ENCODE assay signal across 7 cellular contexts in the genomic region with DNA sequence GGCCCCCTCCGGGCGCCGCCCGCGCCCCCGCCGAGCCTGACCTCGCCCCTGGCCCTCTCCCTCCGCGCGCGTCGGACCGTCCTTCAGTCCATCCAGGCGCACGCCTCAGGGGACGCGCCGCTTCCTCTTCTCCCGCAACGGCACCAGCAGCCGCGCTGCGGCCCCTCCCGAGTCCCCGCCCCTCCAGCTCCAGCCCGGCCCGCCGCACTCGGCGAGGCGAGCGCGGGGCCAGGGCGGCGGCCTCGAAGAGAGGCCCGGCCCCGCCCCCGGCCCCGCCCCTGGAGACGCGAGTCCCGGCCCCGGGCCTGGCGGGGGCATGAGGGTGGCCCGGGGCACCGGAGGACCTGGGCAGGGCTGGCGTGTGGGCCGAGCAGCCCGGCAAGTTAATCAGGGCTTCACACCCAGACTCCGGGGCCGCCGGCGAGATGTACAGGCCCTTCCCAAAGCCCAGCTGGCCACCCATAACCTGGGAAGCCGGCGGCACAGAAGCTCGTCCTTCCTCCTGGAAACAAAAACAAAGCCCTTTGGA. TPM values are rescaled to one million over a fixed set of nuclear protein-coding genes. Genes with fewer than 3 reads are reported as not detected.
DNase-seq lines count a peak whose midpoint lies in the region; ATAC-seq and TF ChIP-seq lines count a peak whose summit lies in the region.

A gene (minus strand): TSS at position 157 of the 529 bp plus-strand sequence. CDS start 1,407 bp downstream, outside the sequence.

- H3K4me3 Mint-ChIP-seq in activated naive CD8-positive, alpha-beta T cell, result peak within 1 kb of the TSS; percentile 86

- in situ Hi-C loops in SK-MEL-5 (cut with HindIII; ENCODE audit: low pct_unique_long_range_greater_than_20kb, low sequenced_read_pairs), result no loop called here

- DNase-seq in HuH-7.5 (ENCODE audit: low spot score) (peak; percentile 75), SK-MEL-5 (ENCODE audit: low read depth, low spot score) (peak; percentile 78), left cardiac atrium (peak; percentile 83), psoas muscle (peak; percentile 76 to 79)

- H3K27me3 ChIP-seq in psoas muscle (ENCODE audit: insufficient read depth in 3 of 3, low read length in 2 of 3), result peaks cover 0 to 71% (median 16%) of the 10 kb centered on the region in 3 donors

- no peak within 1 kb of the TSS for H3K27ac ChIP-seq in psoas muscle

- H3K27ac Mint-ChIP-seq in activated naive CD8-positive, alpha-beta T cell, result no peak within 1 kb of the TSS

- TF ChIP-seq CTCF in psoas muscle (IDR thresholded peaks at IDR 0.05), result no peak

- H3K27me3 Mint-ChIP-seq in activated naive CD8-positive, alpha-beta T cell, result peaks cover 47% of the 10 kb centered on the region

- peaks cover 16% of the 10 kb centered on the region for H3K4me1 Mint-ChIP-seq in activated naive CD8-positive, alpha-beta T cell (ENCODE audit: low read depth)

- peaks cover 8% of the 10 kb centered on the region for H3K4me1 ChIP-seq in psoas muscle

- H3K4me3 ChIP-seq in psoas muscle, result peak within 1 kb of the TSS; percentile 71

- H3K9me3 Mint-ChIP-seq in activated naive CD8-positive, alpha-beta T cell (ENCODE audit: low read depth), result no peaks in the 10 kb centered on the region

- no peaks in the 10 kb centered on the region for H3K36me3 ChIP-seq in psoas muscle (ENCODE audit: insufficient read depth in 1 of 2, low read depth in 1 of 2)

- H3K36me3 Mint-ChIP-seq in activated naive CD8-positive, alpha-beta T cell, result no peaks in the 10 kb centered on the region

- H3K9me3 ChIP-seq in psoas muscle, result no peaks in the 10 kb centered on the region

- no peak for TF ChIP-seq POLR2A in GM18505 (IDR thresholded peaks at IDR 0.05; ENCODE audit: borderline replicate concordance, extremely low read depth, insufficient read depth, insufficient read length)

- peak; percentile 60 for ATAC-seq in GM18505 (IDR thresholded peaks at IDR 0.05; ENCODE audit: unreplicated experiment)
- ATAC-seq in left cardiac atrium, result peak; percentile 89 to 94
- peak; percentile 43 to 77 (median 70) for ATAC-seq in psoas muscle
- no peak for ATAC-seq in GM19395 (IDR thresholded peaks at IDR 0.05; ENCODE audit: unreplicated experiment)

- WGBS in psoas muscle, 3 donors, result 1 to 2% (median 2%) methylated on average over 17 to 57 of the region's 58 CpGs

- intact Hi-C loops in left cardiac atrium (cut with DNase I), result loop anchor here in 1 of 2 donors (5.0 kb wide), 1 partner anchor 40 kb away; no protein-coding TSS in a partner anchor
- intact Hi-C loops in psoas muscle (cut with DNase I), result no loop called here

RNA-seq across cellular contexts. Expression of the gene that starts here (rescaled TPM):
- total RNA-seq in SK-MEL-5 (2014; rRNA removed; shearing (Covaris generic)), result 33.2 and 35.2 TPM in 2 replicates
- 33.0 and 41.6 TPM in 2 replicates for polyA plus RNA-seq in SK-MEL-5 (2015; cell fraction: cytosol; rRNA removed)
- polyA plus RNA-seq in SK-MEL-5 (2015; cell fraction: nucleus; rRNA removed), result 11.0 and 15.4 TPM in 2 replicates
- total RNA-seq in left cardiac atrium, result 10 to 100 TPM; 14.3 to 15.6 TPM
- total RNA-seq in psoas muscle, result 1 to 10 TPM in 1 of 4 donors, under 1 TPM in 3; 0.40 to 1.2 (median 0.64) TPM
- under 1 TPM; 0.34 to 0.52 (median 0.49) TPM for polyA plus RNA-seq in psoas muscle

Comparison
In these comparisons a context has a peak if more than half of its experiments do, and no peak if none do; other contexts are left out.
1. RNA of the gene that starts here (total RNA-seq): 33.2 to 35.2 TPM in SK-MEL-5 and 14.3 to 15.6 TPM in left cardiac atrium; 0.40 to 1.2 TPM in psoas muscle; every median in the first group is over 4 times any median in the second.
2. Peak in every context shown above with its lines, with median percentiles within 50 percentile points of each other: DNase-seq.